ENCODE assay signal across 25 cellular contexts in genomic region chr9:92730897-92731296, GRCh38. TPM values are rescaled to one million over a fixed set of nuclear protein-coding genes. Genes with fewer than 3 reads are reported as not detected.
DNase-seq lines count a peak whose midpoint lies in the region; ATAC-seq, FAIRE-seq and TF ChIP-seq lines count a peak whose summit lies in the region.
"Had no signal": no experiment of that assay in that cellular context is flagged by ENCODE, and none has a peak within 500 bp of the region (broad histone marks: within the 10 kb centered on the region; RNA-seq: fewer than 3 reads in every experiment).

No MANE protein-coding gene starts in this region.

- H3K4me1 Mint-ChIP-seq in T-helper 17 cell = peaks cover 26% of the 10 kb centered on the region

- H3K4me1 ChIP-seq in kidney (ENCODE audit: control insufficient read depth in 1 of 2, insufficient read depth in 1 of 2, low read depth in 1 of 2, low read length in 2 of 2) (peaks cover 0 to 12% of the 10 kb centered on the region in 2 donors), upper lobe of right lung (peaks cover 6% of the 10 kb centered on the region)

- H3K9me3 ChIP-seq in T-helper 17 cell (ENCODE audit: control insufficient read depth, low read length, poor library complexity, severe bottlenecking) = no peaks in the 10 kb centered on the region
- no peaks in the 10 kb centered on the region for H3K9me3 ChIP-seq in kidney (ENCODE audit: control insufficient read depth in 1 of 2, low read length in 2 of 2)
- H3K9me3 ChIP-seq in upper lobe of right lung = no peaks in the 10 kb centered on the region
- H3K9me3 ChIP-seq: body of pancreas, esophagus squamous epithelium, sigmoid colon, upper lobe of left lung had no signal

- no peak for DNase-seq in activated naive CD4-positive, alpha-beta T cell treated with anti-CD3 and anti-CD28 coated beads, Interleukin-2, amount 50 U/mL, for 72 hours (ENCODE audit: low spot score in 2 of 2)
- DNase-seq in activated naive CD4-positive, alpha-beta T cell (lab: John Stamatoyannopoulos, UW) = no peak
- DNase-seq in T-helper 17 cell (no peak), kidney (peak; percentile 59), upper lobe of right lung (peak; percentile 57), GM20000 (ENCODE audit: low spot score) (no peak), retina (no peak), amniotic stem cell (lab: John Stamatoyannopoulos, UW) (no peak)
- DNase-seq: activated CD4-positive, alpha-beta T cell treated with anti-CD3 and anti-CD28 coated beads, Interleukin-2, amount 10 ng/mL, durations not matched to agents 7 days and 5 days; body of pancreas; effector CD8-positive, alpha-beta T cell; esophagus squamous epithelium; GF-D8; hippocampal formation; KG1; NCI-H1436 treated with DMSO at 0.1 percent for 48 hours; PC-3; SHP77 treated with DMSO at 0.1 percent for 48 hours; sigmoid colon; stimulated activated CD4-positive, alpha-beta T cell treated with anti-CD3 and anti-CD28 coated beads, Interleukin-15, amount 100 ng/mL, for 24 hours; T-cell; upper lobe of left lung had no signal

- no peaks in the 10 kb centered on the region for H3K36me3 Mint-ChIP-seq in activated naive CD4-positive, alpha-beta T cell treated with anti-CD3 and anti-CD28 coated beads, Interleukin-2, amount 50 U/mL, for 72 hours
- H3K36me3 Mint-ChIP-seq in T-helper 17 cell (ENCODE audit: low read depth) = no peaks in the 10 kb centered on the region

- H3K9me3 Mint-ChIP-seq in activated naive CD4-positive, alpha-beta T cell treated with anti-CD3 and anti-CD28 coated beads, Interleukin-2, amount 50 U/mL, for 72 hours = no peaks in the 10 kb centered on the region
- H3K9me3 Mint-ChIP-seq: activated CD4-positive, alpha-beta T cell treated with anti-CD3 and anti-CD28 coated beads, Interleukin-2, amount 10 ng/mL, durations not matched to agents 7 days and 5 days; neural crest cell; T-cell had no signal

- no peak overlapping the region for H3K27ac ChIP-seq in kidney (ENCODE audit: low read depth in 2 of 2, low read length in 2 of 2)
- no peak overlapping the region for H3K27ac ChIP-seq in upper lobe of right lung
- H3K27ac ChIP-seq: body of pancreas, esophagus squamous epithelium, sigmoid colon, upper lobe of left lung had no signal

- intact Hi-C loops in kidney (cut with DNase I) = no loop called here
- intact Hi-C loops in upper lobe of right lung (cut with DNase I) = no loop called here

- ATAC-seq in activated naive CD4-positive, alpha-beta T cell treated with anti-CD3 and anti-CD28 coated beads, Interleukin-2, amount 50 U/mL, for 72 hours = no peak
- no peak for ATAC-seq in T-helper 17 cell
- ATAC-seq in upper lobe of right lung = no peak
- ATAC-seq: body of pancreas, PC-3, T-cell had no signal

- no peaks in the 10 kb centered on the region for H3K27me3 Mint-ChIP-seq in T-helper 17 cell
- H3K27me3 Mint-ChIP-seq: activated CD4-positive, alpha-beta T cell treated with anti-CD3 and anti-CD28 coated beads, Interleukin-2, amount 10 ng/mL, durations not matched to agents 7 days and 5 days; T-cell had no signal

- peak overlapping the region; percentile 62 to 66 for H3K27ac Mint-ChIP-seq in activated naive CD4-positive, alpha-beta T cell treated with anti-CD3 and anti-CD28 coated beads, Interleukin-2, amount 50 U/mL, for 72 hours
- H3K27ac Mint-ChIP-seq in T-helper 17 cell = peak overlapping the region; percentile 86
- H3K27ac Mint-ChIP-seq: activated CD4-positive, alpha-beta T cell treated with anti-CD3 and anti-CD28 coated beads, Interleukin-2, amount 10 ng/mL, durations not matched to agents 7 days and 5 days had no signal

- peaks cover 8 to 22% of the 10 kb centered on the region in 2 donors for H3K36me3 ChIP-seq in kidney (ENCODE audit: control insufficient read depth in 1 of 2, insufficient read depth in 2 of 2, low read length in 2 of 2)
- H3K36me3 ChIP-seq in upper lobe of right lung = peaks cover 13% of the 10 kb centered on the region

- no peak for FAIRE-seq in kidney (lab: Jason Lieb, UNC)
- FAIRE-seq: A204.1, frontal cortex had no signal

- no peaks in the 10 kb centered on the region for H3K27me3 ChIP-seq in upper lobe of right lung
- H3K27me3 ChIP-seq: body of pancreas, esophagus squamous epithelium, sigmoid colon, upper lobe of left lung had no signal

- no peak overlapping the region for H3K4me3 Mint-ChIP-seq in T-helper 17 cell
- H3K4me3 Mint-ChIP-seq: activated CD4-positive, alpha-beta T cell treated with anti-CD3 and anti-CD28 coated beads, Interleukin-2, amount 10 ng/mL, durations not matched to agents 7 days and 5 days; neural crest cell; T-cell had no signal

- H3K4me3 ChIP-seq in kidney (ENCODE audit: low read length in 2 of 2) (no peak overlapping the region), upper lobe of right lung (no peak overlapping the region)
- H3K4me3 ChIP-seq: body of pancreas, esophagus squamous epithelium, sigmoid colon, upper lobe of left lung had no signal

- no peak for TF ChIP-seq CTCF in kidney (IDR thresholded peaks at IDR 0.05; ENCODE audit: borderline replicate concordance, extremely low read depth, insufficient read depth)
- TF ChIP-seq CTCF in upper lobe of right lung (IDR thresholded peaks at IDR 0.05) = no peak
- TF ChIP-seq CTCF in GM20000 (IDR thresholded peaks at IDR 0.05; ENCODE audit: extremely low read depth, missing control alignments) = no peak

- no peak overlapping the region for H3K9ac ChIP-seq in kidney (ENCODE audit: low read length in 2 of 2)

RNA-seq across cellular contexts. Expression of gene BICD2, which starts 33.7 kb away (rescaled TPM):
- total RNA-seq in activated naive CD4-positive, alpha-beta T cell treated with anti-CD3 and anti-CD28 coated beads, Interleukin-2, amount 50 U/mL, for 72 hours = 10 to 100 TPM; 15.0 to 15.3 TPM
- 10 to 100 TPM; 22.9 to 34.0 TPM for total RNA-seq in T-helper 17 cell
- total RNA-seq in kidney = 25.2 TPM
- 10.0 TPM for polyA plus RNA-seq in kidney (ENCODE audit: insufficient read depth, low read depth, low replicate concordance)
- 38.6 TPM for total RNA-seq in upper lobe of right lung

Comparison
In these comparisons a context has a peak if more than half of its experiments do, and no peak if none do; other contexts are left out.
1. DNase-seq: peak in kidney (single experiment) and upper lobe of right lung (single experiment); none in activated naive CD4-positive, alpha-beta T cell treated with anti-CD3 and anti-CD28 coated beads, Interleukin-2, amount 50 U/mL, for 72 hours (0 of 2), activated naive CD4-positive, alpha-beta T cell (0 of 4), T-helper 17 cell (0 of 3), GM20000 (single experiment), retina (single experiment) and amniotic stem cell (single experiment).